Comparison of ENCODE assay signal across 8 cellular contexts in the genomic region with DNA sequence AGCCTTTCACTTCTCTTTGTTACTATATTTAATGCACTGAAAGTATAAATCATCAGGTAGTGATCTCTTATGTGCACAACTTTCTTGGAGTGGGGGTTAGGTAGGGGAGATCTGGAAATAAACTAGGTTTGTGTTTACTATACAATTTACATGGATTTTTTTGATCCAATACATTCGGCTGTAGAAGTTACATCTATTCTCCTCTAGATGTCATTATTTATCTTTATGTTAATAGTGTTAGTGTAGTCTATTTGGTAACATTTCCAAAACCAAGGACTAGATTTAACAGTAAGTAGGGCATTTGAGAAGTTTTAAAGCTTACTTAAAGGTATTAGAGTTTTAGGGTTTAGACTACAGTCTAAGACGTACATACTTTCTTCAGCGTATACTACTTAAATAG. TPM values are rescaled to one million over a fixed set of nuclear protein-coding genes. Genes with fewer than 3 reads are reported as not detected.
A peak's percentile ranks its signal among the peaks of the same experiment; 100 is the strongest.
DNase-seq lines count a peak whose midpoint lies in the region; ATAC-seq lines count a peak whose summit lies in the region.

No MANE protein-coding gene starts in this region.

- DNase-seq in activated CD4-positive, CD25-positive, alpha-beta regulatory T cell treated with anti-CD3 and anti-CD28 coated beads, Interleukin-2, amount 50 U/mL, for 72 hours: no peak
- DNase-seq in NCI-H2227 treated with DMSO at 0.1 percent for 48 hours (lab: John Stamatoyannopoulos, UW) (peak; percentile 7), dedifferentiated amniotic fluid mesenchymal stem cell (ENCODE audit: extremely low spot score) (peak; percentile 45), renal cortical epithelial cell (ENCODE audit: low read depth) (peak; percentile 48), activated T-cell treated with anti-CD3 and anti-CD28 coated beads for 4 hours (no peak)
- DNase-seq in NK-92 treated with Interleukin-12 subunit alpha and Interleukin-12 subunit beta, amount 100 ng/mL, for 24 hours (lab: John Stamatoyannopoulos, UW): no peak

- ATAC-seq in activated CD4-positive, CD25-positive, alpha-beta regulatory T cell treated with anti-CD3 and anti-CD28 coated beads, Interleukin-2, amount 50 U/mL, for 24 hours: peak; percentile 41 to 67
- no peak for ATAC-seq in GM18498 (IDR thresholded peaks at IDR 0.05; ENCODE audit: unreplicated experiment)

RNA-seq across cellular contexts. Expression of a gene that starts 5.4 kb away (rescaled TPM):
- 35.4 and 46.3 TPM in 2 replicates for total RNA-seq in renal cortical epithelial cell

Comparison
In these comparisons a context has a peak if more than half of its experiments do, and no peak if none do; other contexts are left out.
1. DNase-seq: peak in NCI-H2227 treated with DMSO at 0.1 percent for 48 hours (single experiment), dedifferentiated amniotic fluid mesenchymal stem cell (single experiment) and renal cortical epithelial cell (single experiment); none in activated CD4-positive, CD25-positive, alpha-beta regulatory T cell treated with anti-CD3 and anti-CD28 coated beads, Interleukin-2, amount 50 U/mL, for 72 hours (single experiment), NK-92 treated with Interleukin-12 subunit alpha and Interleukin-12 subunit beta, amount 100 ng/mL, for 24 hours (single experiment) and activated T-cell treated with anti-CD3 and anti-CD28 coated beads for 4 hours (single experiment).